ENCODE assay signal across 8 cellular contexts in genomic region chr16:29195116-29195902, GRCh38.
DNase-seq lines count a peak whose midpoint lies in the region; ATAC-seq and TF ChIP-seq lines count a peak whose summit lies in the region.
"Not testable (repeated sequence)": the region's sequence is repeated elsewhere in the genome, so short reads cannot be mapped to it uniquely, and the experiment has no call there.

No MANE protein-coding gene starts in this region.

- not testable (repeated sequence) for H3K9me3 Mint-ChIP-seq in brain, neural progenitor cell

- H3K9me3 ChIP-seq in MG63; hepatocyte (ENCODE audit: low read depth); neural progenitor cell (ENCODE audit: low read depth); stomach; aorta (ENCODE audit: control insufficient read depth, low read length): not testable (repeated sequence)

- not testable (repeated sequence) for H3K9me2 ChIP-seq in hepatocyte (replicated peaks; ENCODE audit: insufficient read depth)

- not testable (repeated sequence) for H2AFZ ChIP-seq in hepatocyte; neural progenitor cell (replicated peaks)

- H3K27ac ChIP-seq in hepatocyte: peak overlapping the region; percentile 85
- H3K27ac ChIP-seq in neural progenitor cell; aorta (ENCODE audit: low read depth in 1 of 2, low read length in 2 of 2): not testable (repeated sequence)
- peak overlapping the region in 3 of 5 donors; percentile 15 to 62 (median 39) for H3K27ac ChIP-seq in stomach

- H3K4me3 Mint-ChIP-seq in brain, neural progenitor cell: not testable (repeated sequence)

- TF ChIP-seq CTCF in brain (conservative IDR thresholded peaks at IDR 0.05); hepatocyte (IDR thresholded peaks at IDR 0.05; ENCODE audit: poor library complexity); neural progenitor cell (IDR thresholded peaks at IDR 0.05); stomach (IDR thresholded peaks at IDR 0.05): not testable (repeated sequence)

- TF ChIP-seq POLR2A in stomach (IDR thresholded peaks at IDR 0.05): not testable (repeated sequence)

- not testable (repeated sequence) for H3K27me3 ChIP-seq in MG63; hepatocyte; neural progenitor cell; stomach; aorta (ENCODE audit: control insufficient read depth in 1 of 2, insufficient read depth in 2 of 2, low read length in 1 of 2)

- H3K4me3 ChIP-seq in MG63; hepatocyte; neural progenitor cell; stomach; aorta (ENCODE audit: low read length in 2 of 2): not testable (repeated sequence)

- 56% methylated on average over 19 of the region's 19 CpGs for WGBS in hepatocyte (ENCODE audit: low lambda C conversion rate, missing lambda C conversion rate)
- 60 to 83% (median 76%) methylated on average over 18 to 19 of the region's 19 CpGs for WGBS in stomach, 5 donors
- WGBS in aorta, 2 donors: 19% methylated on average over 18 to 19 of the region's 19 CpGs

- H4K20me1 ChIP-seq in hepatocyte (ENCODE audit: insufficient read depth, poor library complexity, severe bottlenecking); neural progenitor cell (ENCODE audit: low read depth): not testable (repeated sequence)

- H3K9ac ChIP-seq in neural progenitor cell: not testable (repeated sequence)

- peak; percentile 52 for DNase-seq in AG20443 (ENCODE audit: low spot score)
- DNase-seq in MG63: peak; percentile 23
- peak; percentile 96 for DNase-seq in fibroblast of peridontal ligament (ENCODE audit: extremely low read depth)
- DNase-seq in hepatocyte (ENCODE audit: low spot score); neural progenitor cell (ENCODE audit: low spot score); stomach: not testable (repeated sequence)
- DNase-seq in aorta: peak; percentile 63 to 82

- not testable (repeated sequence) for H3F3A ChIP-seq in neural progenitor cell (ENCODE audit: low read depth)

- intact Hi-C loops in stomach (cut with DNase I; ENCODE audit: low total_unique reads); aorta (cut with DNase I): not testable (repeated sequence)

- not testable (repeated sequence) for TF ChIP-seq EP300 in stomach (IDR thresholded peaks at IDR 0.05)

- peak overlapping the region; percentile 51 for H3K4me2 ChIP-seq in hepatocyte
- not testable (repeated sequence) for H3K4me2 ChIP-seq in neural progenitor cell

- not testable (repeated sequence) for H3K36me3 ChIP-seq in MG63; hepatocyte (replicated peaks; ENCODE audit: insufficient read depth, low read depth); neural progenitor cell; stomach; aorta (ENCODE audit: control insufficient read depth in 1 of 2, insufficient read depth in 2 of 2, low read length in 1 of 2)

- H3K27ac Mint-ChIP-seq in brain (peak overlapping the region in 3 of 5 experiments; percentile 14 to 36 (median 15)), neural progenitor cell (peak overlapping the region; percentile 47)

- ATAC-seq in aorta (ENCODE audit: low FRiP score): not testable (repeated sequence)

- not testable (repeated sequence) for H3K79me2 ChIP-seq in hepatocyte; neural progenitor cell (ENCODE audit: low read depth)

- peaks cover 33% of the 10 kb centered on the region for H3K4me1 Mint-ChIP-seq in brain
- H3K4me1 Mint-ChIP-seq in neural progenitor cell: peaks cover 11% of the 10 kb centered on the region

- H3K36me3 Mint-ChIP-seq in brain, neural progenitor cell: not testable (repeated sequence)

- not testable (repeated sequence) for H3K4me1 ChIP-seq in hepatocyte (ENCODE audit: insufficient read depth); neural progenitor cell; aorta (ENCODE audit: control insufficient read depth in 1 of 2, insufficient read depth in 2 of 2, low read length in 2 of 2)
- peaks cover 0 to 12% (median 5%) of the 10 kb centered on the region in 4 donors for H3K4me1 ChIP-seq in stomach

- peaks cover 13% of the 10 kb centered on the region for H3K27me3 Mint-ChIP-seq in brain
- not testable (repeated sequence) for H3K27me3 Mint-ChIP-seq in neural progenitor cell (ENCODE audit: insufficient read depth, low read depth)
